In the genomic region with DNA sequence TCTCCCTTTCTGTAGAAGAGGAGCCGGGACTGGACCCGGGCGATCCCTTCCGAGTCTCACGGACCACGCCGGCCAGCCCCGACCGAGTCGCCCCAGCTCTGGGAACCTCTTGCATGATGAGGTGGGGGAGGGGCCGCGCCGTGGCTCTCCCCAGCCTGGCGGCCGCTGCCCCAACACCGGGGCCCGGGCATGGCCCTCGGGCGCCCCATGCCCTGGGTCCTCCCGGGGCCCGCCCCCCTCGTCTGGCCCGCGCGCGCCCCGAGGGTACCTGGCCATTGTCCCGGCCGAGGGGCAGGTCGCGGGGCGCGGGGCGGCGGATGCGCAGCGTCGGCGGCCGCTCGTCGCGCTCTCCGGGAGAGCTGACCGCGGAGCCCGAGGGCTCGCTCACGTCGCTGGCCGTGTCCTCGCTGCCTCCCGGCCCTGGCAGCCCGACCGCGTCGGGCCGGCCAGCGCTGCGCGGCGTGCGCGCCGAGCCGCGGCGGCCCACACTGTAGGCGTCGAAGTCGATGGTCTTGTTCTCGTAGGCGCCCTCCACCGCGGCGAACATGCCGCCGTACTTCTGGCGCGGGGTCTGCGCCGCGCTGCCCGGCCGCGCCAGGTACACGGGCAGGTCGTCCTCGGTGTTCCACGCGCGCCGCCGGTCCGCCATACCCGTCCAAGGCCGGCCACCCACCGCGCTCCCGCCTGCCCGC, we compare ENCODE assay signal across 17 cellular contexts. TPM values are rescaled to one million over a fixed set of nuclear protein-coding genes. Genes with fewer than 3 reads are reported as not detected.
DNase-seq lines count a peak whose midpoint lies in the region; ATAC-seq and TF ChIP-seq lines count a peak whose summit lies in the region.
"Had no signal": no experiment of that assay in that cellular context is flagged by ENCODE, and none has a peak within 500 bp of the region (broad histone marks: within the 10 kb centered on the region; RNA-seq: fewer than 3 reads in every experiment).

No MANE protein-coding gene starts in this region.

- TF ChIP-seq POLR2A in suprapubic skin (IDR thresholded peaks at IDR 0.05): no peak

- H3K4me3 ChIP-seq in SK-N-SH (ENCODE audit: low read depth in 2 of 2, low read length in 1 of 2) (peak overlapping the region in 1 of 2 experiments; percentile 49; a peak in 2 of 4 replicates), WERI-Rb-1 (ENCODE audit: low read depth, low read length) (peak overlapping the region; percentile 88), iPS-20b (ENCODE audit: low read length) (peak overlapping the region; percentile 41; the same call in 1 of the 2 replicates), suprapubic skin (peak overlapping the region; percentile 21)
- H3K4me3 ChIP-seq: colonic mucosa, MG63, pancreas, SJCRH30 had no signal

- ATAC-seq in SK-N-SH treated with all-trans-retinoic acid at 6 μM for 48 hours (no peak), GM21717 (IDR thresholded peaks at IDR 0.05; ENCODE audit: unreplicated experiment) (no peak), HG03571 (IDR thresholded peaks at IDR 0.05; ENCODE audit: unreplicated experiment) (no peak)
- ATAC-seq: activated CD8-positive, alpha-beta T cell treated with anti-CD3 and anti-CD28 coated beads for 36 hours had no signal

- no peak for TF ChIP-seq EP300 in SK-N-SH (IDR thresholded peaks at IDR 0.05; ENCODE audit: borderline replicate concordance in 1 of 2, low read depth in 1 of 2, low read length in 1 of 2)
- TF ChIP-seq EP300 in suprapubic skin (IDR thresholded peaks at IDR 0.05): no peak

- peak overlapping the region in 1 of 2 experiments; percentile 55; a peak in 2 of 4 replicates for H3K27ac ChIP-seq in SK-N-SH (ENCODE audit: low read depth in 2 of 2, low read length in 1 of 2)
- peak overlapping the region; percentile 97 for H3K27ac ChIP-seq in WERI-Rb-1
- H3K27ac ChIP-seq in iPS-20b (ENCODE audit: low read length): no peak overlapping the region
- no peak overlapping the region for H3K27ac ChIP-seq in suprapubic skin
- H3K27ac ChIP-seq: colonic mucosa, esophagus squamous epithelium, pancreas, SJCRH30 had no signal

- no peak overlapping the region for H2AFZ ChIP-seq in SK-N-SH (ENCODE audit: low read depth)

- H3K4me1 ChIP-seq in SK-N-SH (ENCODE audit: control insufficient read depth in 1 of 2, insufficient read depth in 2 of 2, low read depth in 1 of 2, low read length in 1 of 2) (peaks cover 0 to 25% of the 10 kb centered on the region in 2 experiments; a peak in 1 of 4 replicates), iPS-20b (ENCODE audit: insufficient read depth, low read length) (peaks cover 19% of the 10 kb centered on the region; the same call in 1 of the 2 replicates), suprapubic skin (peaks cover 36% of the 10 kb centered on the region)
- H3K4me1 ChIP-seq: colonic mucosa had no signal

- H3K9ac ChIP-seq in SK-N-SH (no peak overlapping the region), iPS-20b (ENCODE audit: low read depth, low read length) (no peak overlapping the region)

- H4K20me1 ChIP-seq in SK-N-SH (ENCODE audit: insufficient read depth): no peaks in the 10 kb centered on the region

- WGBS in SK-N-SH (ENCODE audit: low lambda C conversion rate): 0% methylated on average over 6 of the region's 101 CpGs
- 6% methylated on average over 25 of the region's 101 CpGs for WGBS in suprapubic skin

- H3K36me3 ChIP-seq in SK-N-SH (replicated peaks in 1 of 2; ENCODE audit: control insufficient read depth in 1 of 2, insufficient read depth in 2 of 2, low read length in 1 of 2): no peaks in the 10 kb centered on the region
- peaks cover 10% of the 10 kb centered on the region for H3K36me3 ChIP-seq in WERI-Rb-1
- no peaks in the 10 kb centered on the region for H3K36me3 ChIP-seq in iPS-20b (ENCODE audit: insufficient read depth, low read depth, low read length)
- no peaks in the 10 kb centered on the region for H3K36me3 ChIP-seq in suprapubic skin
- H3K36me3 ChIP-seq: colonic mucosa, esophagus squamous epithelium, MG63, pancreas, SJCRH30 had no signal

- H3K27me3 ChIP-seq in SK-N-SH (ENCODE audit: insufficient read depth) (peaks cover 28% of the 10 kb centered on the region; the same call in 1 of the 2 replicates), WERI-Rb-1 (ENCODE audit: insufficient read depth, low read depth, severe bottlenecking) (no peaks in the 10 kb centered on the region), iPS-20b (ENCODE audit: insufficient read depth, low read length) (peaks cover 86% of the 10 kb centered on the region), suprapubic skin (peaks cover 99% of the 10 kb centered on the region)
- H3K27me3 ChIP-seq: SJCRH30 had no signal

- H3K4me2 ChIP-seq in SK-N-SH: no peak overlapping the region

- H3F3A ChIP-seq in SK-N-SH (replicated peaks; ENCODE audit: insufficient read depth): no peaks in the 10 kb centered on the region

- POLR2A ChIA-PET in SK-N-SH (lab: Yijun Ruan, JAX): no interaction called here

- H3K79me2 ChIP-seq in SK-N-SH (ENCODE audit: insufficient read depth): no peaks in the 10 kb centered on the region

- peak; percentile 68 for DNase-seq in SK-N-SH
- peak; percentile 65 for DNase-seq in WERI-Rb-1
- DNase-seq in suprapubic skin (ENCODE audit: low spot score in 2 of 2): no peak
- DNase-seq in D341Med (ENCODE audit: low spot score): no peak
- DNase-seq: activated CD8-positive, alpha-beta T cell treated with anti-CD3 and anti-CD28 coated beads for 36 hours; colonic mucosa; DMS153; esophagus squamous epithelium; MG63; pancreas; SJCRH30; stimulated activated CD4-positive, alpha-beta T cell treated with anti-CD3 and anti-CD28 coated beads, Interleukin-12 subunit alpha, Interleukin-12 subunit beta, amount 100 ng/mL, for 4 hours had no signal

- no peaks in the 10 kb centered on the region for H3K9me3 ChIP-seq in SK-N-SH
- H3K9me3 ChIP-seq in WERI-Rb-1 (ENCODE audit: severe bottlenecking): peaks cover 6% of the 10 kb centered on the region
- no peaks in the 10 kb centered on the region; the same call in 1 of the 2 replicates for H3K9me3 ChIP-seq in iPS-20b (ENCODE audit: insufficient read depth, low read depth, low read length)
- H3K9me3 ChIP-seq in suprapubic skin: no peaks in the 10 kb centered on the region
- H3K9me3 ChIP-seq: colonic mucosa, esophagus squamous epithelium, MG63, pancreas had no signal

- TF ChIP-seq CTCF in SK-N-SH (IDR thresholded peaks at IDR 0.05) (no peak), WERI-Rb-1 (IDR thresholded peaks at IDR 0.05; ENCODE audit: low read depth, low read length) (no peak), suprapubic skin (IDR thresholded peaks at IDR 0.05) (no peak)

- CTCF ChIA-PET in SK-N-SH (lab: Yijun Ruan, JAX): interaction anchor here (1.1 to 2.1 kb wide), 5 partner anchors 79 to 106 kb away, joined by 3 to 10 read pairs (median 6); no protein-coding TSS in a partner anchor

- no peaks in the 10 kb centered on the region for H3K9me2 ChIP-seq in SK-N-SH

- no peak for TF ChIP-seq RAD21 in SK-N-SH (IDR thresholded peaks at IDR 0.05; ENCODE audit: low read length)

TF ChIP-seq in SK-N-SH, 30 proteins besides CTCF, POLR2A, EP300 and RAD21:
- TF ChIP-seq MAX (IDR thresholded peaks at IDR 0.05; ENCODE audit: low read depth): no peak
- no peak for TF ChIP-seq JUND (IDR thresholded peaks at IDR 0.05)
- no peak for TF ChIP-seq CHD2 (IDR thresholded peaks at IDR 0.05; ENCODE audit: low read length, partially characterized antibody)
- TF ChIP-seq ELF1 (IDR thresholded peaks at IDR 0.05): no peak
- TF ChIP-seq, protein P1, sequence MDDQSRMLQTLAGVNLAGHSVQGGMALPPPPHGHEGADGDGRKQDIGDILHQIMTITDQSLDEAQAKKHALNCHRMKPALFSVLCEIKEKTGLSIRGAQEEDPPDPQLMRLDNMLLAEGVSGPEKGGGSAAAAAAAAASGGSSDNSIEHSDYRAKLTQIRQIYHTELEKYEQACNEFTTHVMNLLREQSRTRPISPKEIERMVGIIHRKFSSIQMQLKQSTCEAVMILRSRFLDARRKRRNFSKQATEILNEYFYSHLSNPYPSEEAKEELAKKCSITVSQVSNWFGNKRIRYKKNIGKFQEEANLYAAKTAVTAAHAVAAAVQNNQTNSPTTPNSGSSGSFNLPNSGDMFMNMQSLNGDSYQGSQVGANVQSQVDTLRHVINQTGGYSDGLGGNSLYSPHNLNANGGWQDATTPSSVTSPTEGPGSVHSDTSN (IDR thresholded peaks at IDR 0.05): no peak
- no peak for TF ChIP-seq SIN3A (IDR thresholded peaks at IDR 0.05; ENCODE audit: borderline replicate concordance, low read depth, low read length)

TF ChIP-seq in SK-N-SH treated with all-trans-retinoic acid at 6 μM for 48 hours, 23 proteins besides CTCF, POLR2A, EP300 and RAD21 (continues in another document):
- TF ChIP-seq ZFP3 (CRISPR knock-in tag; IDR thresholded peaks at IDR 0.05): no peak
- no peak for TF ChIP-seq ISL1 (CRISPR knock-in tag; IDR thresholded peaks at IDR 0.05)
- TF ChIP-seq, protein P2, sequence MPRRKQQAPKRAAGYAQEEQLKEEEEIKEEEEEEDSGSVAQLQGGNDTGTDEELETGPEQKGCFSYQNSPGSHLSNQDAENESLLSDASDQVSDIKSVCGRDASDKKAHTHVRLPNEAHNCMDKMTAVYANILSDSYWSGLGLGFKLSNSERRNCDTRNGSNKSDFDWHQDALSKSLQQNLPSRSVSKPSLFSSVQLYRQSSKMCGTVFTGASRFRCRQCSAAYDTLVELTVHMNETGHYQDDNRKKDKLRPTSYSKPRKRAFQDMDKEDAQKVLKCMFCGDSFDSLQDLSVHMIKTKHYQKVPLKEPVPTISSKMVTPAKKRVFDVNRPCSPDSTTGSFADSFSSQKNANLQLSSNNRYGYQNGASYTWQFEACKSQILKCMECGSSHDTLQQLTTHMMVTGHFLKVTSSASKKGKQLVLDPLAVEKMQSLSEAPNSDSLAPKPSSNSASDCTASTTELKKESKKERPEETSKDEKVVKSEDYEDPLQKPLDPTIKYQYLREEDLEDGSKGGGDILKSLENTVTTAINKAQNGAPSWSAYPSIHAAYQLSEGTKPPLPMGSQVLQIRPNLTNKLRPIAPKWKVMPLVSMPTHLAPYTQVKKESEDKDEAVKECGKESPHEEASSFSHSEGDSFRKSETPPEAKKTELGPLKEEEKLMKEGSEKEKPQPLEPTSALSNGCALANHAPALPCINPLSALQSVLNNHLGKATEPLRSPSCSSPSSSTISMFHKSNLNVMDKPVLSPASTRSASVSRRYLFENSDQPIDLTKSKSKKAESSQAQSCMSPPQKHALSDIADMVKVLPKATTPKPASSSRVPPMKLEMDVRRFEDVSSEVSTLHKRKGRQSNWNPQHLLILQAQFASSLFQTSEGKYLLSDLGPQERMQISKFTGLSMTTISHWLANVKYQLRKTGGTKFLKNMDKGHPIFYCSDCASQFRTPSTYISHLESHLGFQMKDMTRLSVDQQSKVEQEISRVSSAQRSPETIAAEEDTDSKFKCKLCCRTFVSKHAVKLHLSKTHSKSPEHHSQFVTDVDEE (CRISPR knock-in tag; IDR thresholded peaks at IDR 0.05): no peak
- no peak for TF ChIP-seq ZNF565 (CRISPR knock-in tag; conservative IDR thresholded peaks at IDR 0.05; ENCODE audit: low read depth)
- TF ChIP-seq ESRRG (CRISPR knock-in tag; IDR thresholded peaks at IDR 0.05): no peak

RNA-seq across cellular contexts. Expression of gene CRMP1, which starts 0.4 kb away (rescaled TPM):
- polyA plus RNA-seq in SK-N-SH (2012; rRNA removed): 3.4 and 7.8 TPM in 2 replicates
- 6.0 and 10.8 TPM in 2 replicates for polyA plus RNA-seq in SK-N-SH (2012; cell fraction: cytosol; rRNA removed)
- polyA plus RNA-seq in SK-N-SH (2012; cell fraction: nucleus; rRNA removed): 3.5 and 5.0 TPM in 2 replicates
- under 1 TPM in 2 of 4 donors, not detected in 2; 0.64 to 0.76 TPM for total RNA-seq in suprapubic skin
- total RNA-seq: activated CD8-positive, alpha-beta T cell treated with anti-CD3 and anti-CD28 coated beads for 36 hours; HT-29 had no signal

Comparison
In these comparisons a context has a peak if more than half of its experiments do, and no peak if none do; other contexts are left out.
1. DNase-seq: peak in SK-N-SH (single experiment) and WERI-Rb-1 (single experiment); none in suprapubic skin (0 of 2) and D341Med (single experiment).